8 cellular contexts compared by ENCODE assay signal in the genomic region with DNA sequence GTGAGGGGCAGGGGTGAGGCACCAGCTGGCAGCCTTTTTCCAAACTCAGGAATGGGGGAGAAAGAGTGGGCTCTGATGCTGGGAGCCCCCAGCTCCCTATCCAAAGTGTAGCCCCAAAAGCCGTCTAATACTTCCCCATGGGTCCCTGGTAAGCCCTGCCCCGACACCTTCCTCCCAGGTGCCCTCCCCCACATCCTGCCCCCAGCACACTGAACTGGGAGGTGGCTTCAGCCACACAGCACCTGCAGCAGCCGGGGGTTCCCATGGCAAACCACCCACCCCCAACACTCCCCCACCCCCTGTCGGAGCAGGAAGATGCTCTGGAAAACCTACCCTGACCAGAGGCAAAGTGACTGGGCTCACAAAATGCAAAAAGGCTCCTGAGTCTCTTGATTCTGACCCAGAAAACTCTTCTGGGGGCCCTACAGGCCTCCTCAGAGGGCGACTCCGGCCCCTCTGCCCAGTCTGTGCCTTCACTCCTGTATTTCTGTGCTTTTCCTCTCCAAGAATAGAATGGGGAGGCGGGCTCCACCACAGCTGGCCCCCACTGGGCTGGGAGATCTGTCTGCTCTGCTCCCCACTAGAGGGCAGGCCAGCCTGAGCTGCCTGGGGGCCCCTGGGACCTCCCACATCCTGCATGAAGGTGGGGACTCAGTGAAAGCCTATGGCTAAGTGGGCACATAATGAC.
DNase-seq lines count a peak whose midpoint lies in the region; ATAC-seq and TF ChIP-seq lines count a peak whose summit lies in the region.

No MANE protein-coding gene starts in this region.

- peak overlapping the region; percentile 18 for H3K23ac ChIP-seq in neuronal stem cell (ENCODE audit: low read depth, low read length, poor library complexity)

- H3K14ac ChIP-seq in neuronal stem cell (ENCODE audit: low read length) = peak overlapping the region; percentile 83

- no peak overlapping the region for H3K27ac ChIP-seq in neuronal stem cell (replicated peaks; ENCODE audit: low read length)

- no peaks in the 10 kb centered on the region for H3K9me3 Mint-ChIP-seq in activated B cell treated with CpG ODN at 0.5 μM for 24 hours
- H3K9me3 Mint-ChIP-seq in dendritic cell treated with granulocyte-macrophage colony-stimulating factor and Interleukin-4, amounts not matched to agents 40 ng/mL and 50 ng/mL, for 4 days = no peaks in the 10 kb centered on the region

- no peaks in the 10 kb centered on the region for H3K27me3 Mint-ChIP-seq in activated B cell treated with CpG ODN at 0.5 μM for 24 hours
- no peaks in the 10 kb centered on the region for H3K27me3 Mint-ChIP-seq in dendritic cell treated with granulocyte-macrophage colony-stimulating factor and Interleukin-4, amounts not matched to agents 40 ng/mL and 50 ng/mL, for 4 days

- peak overlapping the region; percentile 1 for H2BK15ac ChIP-seq in neuronal stem cell (ENCODE audit: low read length)

- no peak overlapping the region for H2BK120ac ChIP-seq in neuronal stem cell (ENCODE audit: low read depth, low read length)

- H3K4ac ChIP-seq in neuronal stem cell (ENCODE audit: low read length) = no peak overlapping the region

- H3K36me3 ChIP-seq in neuronal stem cell (replicated peaks in 1 of 2; ENCODE audit: control insufficient read depth in 2 of 2, insufficient read depth in 2 of 2, low read length in 2 of 2) = no peaks in the 10 kb centered on the region

- no peak overlapping the region for H3K9ac ChIP-seq in neuronal stem cell (ENCODE audit: low read depth, low read length, poor library complexity)

- H3K4me2 ChIP-seq in neuronal stem cell (ENCODE audit: insufficient read depth, low read length, poor library complexity, severe bottlenecking) = no peak overlapping the region

- H3K4me1 ChIP-seq in neuronal stem cell (ENCODE audit: control insufficient read depth in 2 of 2, insufficient read depth in 1 of 2, low read depth in 1 of 2, low read length in 2 of 2) = peaks cover 52 to 56% of the 10 kb centered on the region in 2 donors

- peak overlapping the region; percentile 82 for H3K27ac Mint-ChIP-seq in activated B cell treated with CpG ODN at 0.5 μM for 24 hours
- peak overlapping the region; percentile 85 for H3K27ac Mint-ChIP-seq in dendritic cell treated with granulocyte-macrophage colony-stimulating factor and Interleukin-4, amounts not matched to agents 40 ng/mL and 50 ng/mL, for 4 days

- no peak overlapping the region for H2AFZ ChIP-seq in neuronal stem cell (ENCODE audit: low read length)

- peaks cover 3% of the 10 kb centered on the region for H3K36me3 Mint-ChIP-seq in activated B cell treated with CpG ODN at 0.5 μM for 24 hours (ENCODE audit: low read depth)
- H3K36me3 Mint-ChIP-seq in dendritic cell treated with granulocyte-macrophage colony-stimulating factor and Interleukin-4, amounts not matched to agents 40 ng/mL and 50 ng/mL, for 4 days (ENCODE audit: low read depth) = peaks cover 36% of the 10 kb centered on the region

- no peaks in the 10 kb centered on the region for H3K9me3 ChIP-seq in neuronal stem cell (replicated peaks in 1 of 2; ENCODE audit: control insufficient read depth in 2 of 2, insufficient read depth in 1 of 2, low read depth in 1 of 2, low read length in 2 of 2)

- peak overlapping the region; percentile 59 for H3K4me3 Mint-ChIP-seq in activated B cell treated with CpG ODN at 0.5 μM for 24 hours
- no peak overlapping the region for H3K4me3 Mint-ChIP-seq in dendritic cell treated with granulocyte-macrophage colony-stimulating factor and Interleukin-4, amounts not matched to agents 40 ng/mL and 50 ng/mL, for 4 days

- peaks cover 3% of the 10 kb centered on the region for H3K79me1 ChIP-seq in neuronal stem cell (ENCODE audit: low read depth, low read length)

- ATAC-seq in GM18502 (IDR thresholded peaks at IDR 0.05; ENCODE audit: poor library complexity, unreplicated experiment) (peak; percentile 83), HG02943 (IDR thresholded peaks at IDR 0.05; ENCODE audit: low read depth, unreplicated experiment) (peak; percentile 52), activated B cell treated with CpG ODN at 0.5 μM for 24 hours (ENCODE audit: low read depth) (peak; percentile 82), HG03565 (IDR thresholded peaks at IDR 0.05; ENCODE audit: unreplicated experiment) (no peak)

- peaks cover 58% of the 10 kb centered on the region for H3K4me1 Mint-ChIP-seq in activated B cell treated with CpG ODN at 0.5 μM for 24 hours
- peaks cover 92% of the 10 kb centered on the region for H3K4me1 Mint-ChIP-seq in dendritic cell treated with granulocyte-macrophage colony-stimulating factor and Interleukin-4, amounts not matched to agents 40 ng/mL and 50 ng/mL, for 4 days (ENCODE audit: low read depth)

- no peak overlapping the region for H2BK5ac ChIP-seq in neuronal stem cell (ENCODE audit: low read length)

- WGBS in neuronal stem cell (ENCODE audit: extremely low coverage in 2 of 2, insufficient read length in 2 of 2, insufficient replicate concordance in 1 of 2), 2 donors = no CpG with 5 or more reads among the region's 7 CpGs

- POLR2A ChIA-PET in activated B cell treated with CpG ODN at 0.5 μM for 24 hours (lab: Charles Lee) = interaction anchor here (0.6 kb wide), 1 partner anchor 75 kb away, joined by 3 read pairs; no protein-coding TSS in a partner anchor

- TF ChIP-seq CTCF in activated B cell treated with CpG ODN at 0.5 μM for 24 hours (IDR thresholded peaks at IDR 0.05) = no peak

- H2AK5ac ChIP-seq in neuronal stem cell (ENCODE audit: low read depth, low read length) = peak overlapping the region; percentile 38

- H2BK12ac ChIP-seq in neuronal stem cell (ENCODE audit: low read length) = no peak overlapping the region

- peaks cover 0 to 2% (median 0%) of the 10 kb centered on the region in 3 experiments for H3K27me3 ChIP-seq in neuronal stem cell (ENCODE audit: control insufficient read depth in 3 of 3, insufficient read depth in 3 of 3, low read depth in 1 of 3, low read length in 3 of 3)

- CTCF ChIA-PET in activated B cell treated with CpG ODN at 0.5 μM for 24 hours (lab: Charles Lee) = interaction anchor here (0.7 to 3.7 kb wide), 10 partner anchors 9 to 145 kb away, joined by 3 to 27 read pairs (median 4); a partner anchor contains a TSS

- no peak overlapping the region for H4K8ac ChIP-seq in neuronal stem cell (ENCODE audit: low read depth, low read length)

- H3K4me3 ChIP-seq in neuronal stem cell (ENCODE audit: low read length in 2 of 2) = no peak overlapping the region

- DNase-seq in activated B cell treated with CpG ODN at 0.5 μM for 24 hours = peak; percentile 31
- DNase-seq in neuronal stem cell (ENCODE audit: low spot score) = no peak
- no peak for DNase-seq in NCI-H1694 (lab: John Stamatoyannopoulos, UW)
- no peak for DNase-seq in NCI-H1105 (lab: John Stamatoyannopoulos, UW)

- intact Hi-C loops in activated B cell treated with CpG ODN at 0.5 μM for 24 hours (cut with micrococcal nuclease) = loop anchor here (1.0 to 5.0 kb wide), 4 partner anchors 33 to 105 kb away; no protein-coding TSS in a partner anchor
- intact Hi-C loops in dendritic cell treated with granulocyte-macrophage colony-stimulating factor and Interleukin-4, amounts not matched to agents 40 ng/mL and 50 ng/mL, for 4 days (cut with micrococcal nuclease) = loop anchor here (5.0 to 10.0 kb wide), 3 partner anchors 38 to 73 kb away; no protein-coding TSS in a partner anchor

- H3K18ac ChIP-seq in neuronal stem cell (ENCODE audit: low read length) = peak overlapping the region; percentile 15

- no peak overlapping the region for H4K91ac ChIP-seq in neuronal stem cell (ENCODE audit: low read depth, low read length, poor library complexity)
